In genomic region chr4:88991746-88992145, GRCh38 we compare ENCODE assay signal across 1 cellular context.
TF ChIP-seq lines count a peak whose summit lies in the region.

No MANE protein-coding gene starts in this region.

TF ChIP-seq in HepG2, 621 proteins besides CTCF, POLR2A, EP300 and RAD21 (continued from another document):
- TF ChIP-seq TERF1 (CRISPR knock-in tag; IDR thresholded peaks at IDR 0.05), result no peak
- TF ChIP-seq ZMAT5 (CRISPR knock-in tag; IDR thresholded peaks at IDR 0.05; ENCODE audit: borderline replicate concordance, low read depth), result no peak
- TF ChIP-seq ZNF17 (CRISPR knock-in tag; IDR thresholded peaks at IDR 0.05), result no peak
- TF ChIP-seq SOX5 (CRISPR knock-in tag; IDR thresholded peaks at IDR 0.05; ENCODE audit: borderline replicate concordance), result no peak
- TF ChIP-seq TMF1 (CRISPR knock-in tag; IDR thresholded peaks at IDR 0.05; ENCODE audit: low read depth), result no peak
- TF ChIP-seq, protein P1, sequence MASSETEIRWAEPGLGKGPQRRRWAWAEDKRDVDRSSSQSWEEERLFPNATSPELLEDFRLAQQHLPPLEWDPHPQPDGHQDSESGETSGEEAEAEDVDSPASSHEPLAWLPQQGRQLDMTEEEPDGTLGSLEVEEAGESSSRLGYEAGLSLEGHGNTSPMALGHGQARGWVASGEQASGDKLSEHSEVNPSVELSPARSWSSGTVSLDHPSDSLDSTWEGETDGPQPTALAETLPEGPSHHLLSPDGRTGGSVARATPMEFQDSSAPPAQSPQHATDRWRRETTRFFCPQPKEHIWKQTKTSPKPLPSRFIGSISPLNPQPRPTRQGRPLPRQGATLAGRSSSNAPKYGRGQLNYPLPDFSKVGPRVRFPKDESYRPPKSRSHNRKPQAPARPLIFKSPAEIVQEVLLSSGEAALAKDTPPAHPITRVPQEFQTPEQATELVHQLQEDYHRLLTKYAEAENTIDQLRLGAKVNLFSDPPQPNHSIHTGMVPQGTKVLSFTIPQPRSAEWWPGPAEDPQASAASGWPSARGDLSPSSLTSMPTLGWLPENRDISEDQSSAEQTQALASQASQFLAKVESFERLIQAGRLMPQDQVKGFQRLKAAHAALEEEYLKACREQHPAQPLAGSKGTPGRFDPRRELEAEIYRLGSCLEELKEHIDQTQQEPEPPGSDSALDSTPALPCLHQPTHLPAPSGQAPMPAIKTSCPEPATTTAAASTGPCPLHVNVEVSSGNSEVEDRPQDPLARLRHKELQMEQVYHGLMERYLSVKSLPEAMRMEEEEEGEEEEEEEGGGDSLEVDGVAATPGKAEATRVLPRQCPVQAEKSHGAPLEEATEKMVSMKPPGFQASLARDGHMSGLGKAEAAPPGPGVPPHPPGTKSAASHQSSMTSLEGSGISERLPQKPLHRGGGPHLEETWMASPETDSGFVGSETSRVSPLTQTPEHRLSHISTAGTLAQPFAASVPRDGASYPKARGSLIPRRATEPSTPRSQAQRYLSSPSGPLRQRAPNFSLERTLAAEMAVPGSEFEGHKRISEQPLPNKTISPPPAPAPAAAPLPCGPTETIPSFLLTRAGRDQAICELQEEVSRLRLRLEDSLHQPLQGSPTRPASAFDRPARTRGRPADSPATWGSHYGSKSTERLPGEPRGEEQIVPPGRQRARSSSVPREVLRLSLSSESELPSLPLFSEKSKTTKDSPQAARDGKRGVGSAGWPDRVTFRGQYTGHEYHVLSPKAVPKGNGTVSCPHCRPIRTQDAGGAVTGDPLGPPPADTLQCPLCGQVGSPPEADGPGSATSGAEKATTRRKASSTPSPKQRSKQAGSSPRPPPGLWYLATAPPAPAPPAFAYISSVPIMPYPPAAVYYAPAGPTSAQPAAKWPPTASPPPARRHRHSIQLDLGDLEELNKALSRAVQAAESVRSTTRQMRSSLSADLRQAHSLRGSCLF (CRISPR knock-in tag; IDR thresholded peaks at IDR 0.05; ENCODE audit: borderline replicate concordance), result no peak
